In genomic region chr4:81648576-81649272, GRCh38 we compare ENCODE assay signal across 9 cellular contexts.
DNase-seq lines count a peak whose midpoint lies in the region; ATAC-seq and TF ChIP-seq lines count a peak whose summit lies in the region.
"Had no signal": no experiment of that assay in that cellular context is flagged by ENCODE, and none has a peak within 500 bp of the region (broad histone marks: within the 10 kb centered on the region; RNA-seq: fewer than 3 reads in every experiment).

No MANE protein-coding gene starts in this region.

- DNase-seq in CD8-positive, alpha-beta T cell: peak; percentile 10 to 63 (median 35)
- peak; percentile 8 for DNase-seq in activated CD4-positive, alpha-beta T cell treated with anti-CD3 and anti-CD28 coated beads, Interleukin-2, amount 50 U/mL, for 1 hour
- DNase-seq in nephron progenitor cell: no peak
- no peak for DNase-seq in cardiac septum (ENCODE audit: low spot score)
- DNase-seq in AG20443 (ENCODE audit: low spot score): no peak
- no peak for DNase-seq in ecto neural progenitor cell (ENCODE audit: low spot score)

- CTCF ChIA-PET in CD8-positive, alpha-beta T cell (lab: Charles Lee): interaction anchor here (1.0 to 1.3 kb wide), 2 partner anchors 177 to 182 kb away, joined by 3 read pairs; partner anchors contain the start of gene RASGEF1B

- POLR2A ChIA-PET in CD8-positive, alpha-beta T cell (lab: Charles Lee): no interaction called here

- no peaks in the 10 kb centered on the region for H3K36me3 ChIP-seq in CD8-positive, alpha-beta T cell (ENCODE audit: insufficient read depth, low read length)
- H3K36me3 ChIP-seq: neutrophil had no signal

- peak; percentile 90 for ATAC-seq in CD8-positive, alpha-beta T cell
- peak; percentile 99 for ATAC-seq in GM19438 (IDR thresholded peaks at IDR 0.05; ENCODE audit: low read depth, unreplicated experiment)
- ATAC-seq in HG03432 (IDR thresholded peaks at IDR 0.05; ENCODE audit: unreplicated experiment): peak; percentile 99

- peaks cover 31% of the 10 kb centered on the region for H3K4me1 ChIP-seq in CD8-positive, alpha-beta T cell (ENCODE audit: insufficient read depth, low read length)

- TF ChIP-seq CTCF in CD8-positive, alpha-beta T cell (IDR thresholded peaks at IDR 0.05): no peak
- no peak for TF ChIP-seq CTCF in nephron progenitor cell (IDR thresholded peaks at IDR 0.05)

- H3K27ac Mint-ChIP-seq in CD8-positive, alpha-beta T cell: peak overlapping the region; percentile 33
- H3K27ac Mint-ChIP-seq in nephron progenitor cell: peak overlapping the region; percentile 53

- no peak overlapping the region for H3K4me3 ChIP-seq in CD8-positive, alpha-beta T cell (ENCODE audit: low read depth, low read length)

- H3K9me3 ChIP-seq in CD8-positive, alpha-beta T cell (ENCODE audit: low read length): no peaks in the 10 kb centered on the region
- H3K9me3 ChIP-seq: neutrophil had no signal

- peaks cover 47% of the 10 kb centered on the region for H3K4me1 Mint-ChIP-seq in CD8-positive, alpha-beta T cell (ENCODE audit: low read depth)
- peaks cover 46% of the 10 kb centered on the region for H3K4me1 Mint-ChIP-seq in nephron progenitor cell

- H3K27me3 ChIP-seq in CD8-positive, alpha-beta T cell (ENCODE audit: insufficient read depth, low read length): no peaks in the 10 kb centered on the region

- peaks cover 2% of the 10 kb centered on the region for H3K9me3 Mint-ChIP-seq in CD8-positive, alpha-beta T cell
- H3K9me3 Mint-ChIP-seq in nephron progenitor cell: peaks cover 5% of the 10 kb centered on the region

- no peaks in the 10 kb centered on the region for H3K36me3 Mint-ChIP-seq in CD8-positive, alpha-beta T cell
- H3K36me3 Mint-ChIP-seq in nephron progenitor cell (ENCODE audit: low read depth): no peaks in the 10 kb centered on the region

- no peak overlapping the region for H3K27ac ChIP-seq in CD8-positive, alpha-beta T cell (ENCODE audit: low read depth, low read length)
- H3K27ac ChIP-seq: neutrophil had no signal

- no peaks in the 10 kb centered on the region for H3K27me3 Mint-ChIP-seq in CD8-positive, alpha-beta T cell (ENCODE audit: low read depth)
- H3K27me3 Mint-ChIP-seq in nephron progenitor cell (ENCODE audit: low read depth, poor library complexity): peaks cover 3% of the 10 kb centered on the region

- intact Hi-C loops in CD8-positive, alpha-beta T cell (cut with DNase I, micrococcal nuclease): no loop called here
- intact Hi-C loops in cardiac septum (cut with DNase I): no loop called here

- H3K4me3 Mint-ChIP-seq in CD8-positive, alpha-beta T cell: peak overlapping the region; percentile 4
- no peak overlapping the region for H3K4me3 Mint-ChIP-seq in nephron progenitor cell

Comparison
In these comparisons a context has a peak if more than half of its experiments do, and no peak if none do; other contexts are left out.
1. DNase-seq: peak in CD8-positive, alpha-beta T cell (7 of 7) and activated CD4-positive, alpha-beta T cell treated with anti-CD3 and anti-CD28 coated beads, Interleukin-2, amount 50 U/mL, for 1 hour (single experiment); none in nephron progenitor cell (single experiment), cardiac septum (single experiment), AG20443 (single experiment) and ecto neural progenitor cell (single experiment).
2. Peak in every context shown above with its lines, with median percentiles within 50 percentile points of each other: ATAC-seq.